8 cellular contexts compared by ENCODE assay signal in the genomic region with DNA sequence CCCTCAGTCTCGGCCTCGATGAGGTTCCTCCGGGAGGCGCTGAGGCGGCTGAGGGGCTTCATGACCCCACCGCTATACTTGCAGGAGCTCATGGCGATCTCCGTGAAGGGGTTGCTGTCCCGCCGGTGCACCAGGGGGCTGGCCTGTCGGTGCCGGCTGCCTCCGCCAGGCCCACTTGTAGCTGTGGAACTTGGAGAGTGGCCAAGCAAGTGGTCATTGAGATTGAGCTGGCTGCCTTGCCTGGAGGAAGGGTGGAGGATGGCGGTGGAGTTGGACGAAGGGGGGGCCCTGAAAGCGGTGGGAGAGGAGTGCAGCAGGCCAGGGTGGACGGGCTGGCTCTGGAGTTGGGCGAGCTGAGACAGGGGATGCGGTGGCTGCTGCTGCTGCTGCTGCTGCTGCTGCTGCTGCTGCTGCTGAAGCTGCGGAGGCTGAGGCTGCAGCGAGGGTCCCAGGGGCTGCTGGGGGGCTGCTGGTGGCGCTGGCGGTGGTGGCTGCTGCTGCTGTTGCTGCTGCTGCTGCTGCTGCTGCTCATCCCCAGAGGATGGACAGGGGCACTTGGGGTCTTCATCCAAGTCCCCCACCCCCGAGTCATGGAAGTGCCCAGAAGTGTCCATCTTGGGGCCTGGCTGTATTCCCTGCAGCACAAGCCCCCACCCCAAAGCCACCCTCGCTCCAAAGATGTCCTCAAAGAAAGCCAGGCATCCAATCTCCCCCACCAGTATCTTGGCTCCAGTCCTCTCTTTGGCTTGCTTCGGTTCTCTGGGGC. TPM values are rescaled to one million over a fixed set of nuclear protein-coding genes. Genes with fewer than 3 reads are reported as not detected.
DNase-seq lines count a peak whose midpoint lies in the region; ATAC-seq and TF ChIP-seq lines count a peak whose summit lies in the region.

No MANE protein-coding gene starts in this region.

- no peaks in the 10 kb centered on the region for H3K79me2 ChIP-seq in KMS-11 (ENCODE audit: insufficient read depth, low read depth)

- H4K20me1 ChIP-seq in KMS-11 (ENCODE audit: insufficient read depth) = no peaks in the 10 kb centered on the region

- H3K9ac ChIP-seq in KMS-11 = no peak overlapping the region; the same call in 1 of the 2 replicates

- H2AFZ ChIP-seq in KMS-11 (ENCODE audit: low read depth) = peak overlapping the region; percentile 65

- H3K27ac ChIP-seq in KMS-11 = no peak overlapping the region
- H3K27ac ChIP-seq in cingulate gyrus (ENCODE audit: low read depth, low read length) = peak overlapping the region; percentile 49

- no peak for TF ChIP-seq CTCF in KMS-11 (conservative IDR thresholded peaks at IDR 0.05; ENCODE audit: low read depth, low read length)

- peak overlapping the region; percentile 98 for H3K4me3 ChIP-seq in KMS-11 (IDR thresholded peaks at IDR 0.05; ENCODE audit: insufficient read depth, low read depth, low read length)

- peaks cover 15% of the 10 kb centered on the region; the same call in 1 of the 2 replicates for H3K27me3 ChIP-seq in KMS-11 (ENCODE audit: insufficient read depth, low read depth)

- H3K36me3 ChIP-seq in KMS-11 (ENCODE audit: insufficient read depth) = no peaks in the 10 kb centered on the region

- in situ Hi-C loops in KBM-7 (cut with MboI; ENCODE audit: low pct_unique_long_range_greater_than_20kb, low sequenced_read_pairs) = no loop called here

- peak overlapping the region; percentile 80 for H3K4me2 ChIP-seq in KMS-11

- peaks cover 26% of the 10 kb centered on the region for H3K4me1 ChIP-seq in KMS-11 (ENCODE audit: low read depth, poor library complexity, severe bottlenecking)

- no peak for ATAC-seq in GM19452 (IDR thresholded peaks at IDR 0.05; ENCODE audit: unreplicated experiment)

- DNase-seq in Ammon's horn (ENCODE audit: low spot score) = peak; percentile 79
- peak; percentile 85 for DNase-seq in myocyte (ENCODE audit: low read depth)
- no peak for DNase-seq in NCI-H1694 (lab: John Stamatoyannopoulos, UW)
- DNase-seq in NCI-H226 = no peak
- no peak for DNase-seq in KBM-7

RNA-seq across cellular contexts. Expression of a gene that starts 0.5 kb away (rescaled TPM):
- total RNA-seq in myocyte = 30.8 and 41.3 TPM in 2 replicates
- 5.5 TPM for polyA plus RNA-seq in myocyte (2012)

Comparison
In these comparisons a context has a peak if more than half of its experiments do, and no peak if none do; other contexts are left out.
1. DNase-seq: peak in Ammon's horn (single experiment) and myocyte (single experiment); none in NCI-H1694 (single experiment), NCI-H226 (single experiment) and KBM-7 (single experiment).